14 cellular contexts compared by ENCODE assay signal in genomic region chr7:39228946-39229345, GRCh38.
A peak's percentile ranks its signal among the peaks of the same experiment; 100 is the strongest.
DNase-seq lines count a peak whose midpoint lies in the region; TF ChIP-seq lines count a peak whose summit lies in the region.
"Had no signal": no experiment of that assay in that cellular context is flagged by ENCODE, and none has a peak within 500 bp of the region (broad histone marks: within the 10 kb centered on the region; RNA-seq: fewer than 3 reads in every experiment).

No MANE protein-coding gene starts in this region.

- H2AFZ ChIP-seq in mammary epithelial cell (ENCODE audit: low read depth, low read length): no peak overlapping the region

- POLR2A ChIA-PET in MCF 10A (lab: Yijun Ruan, JAX): no interaction called here

- no peaks in the 10 kb centered on the region for H3K4me1 ChIP-seq in mammary epithelial cell (ENCODE audit: insufficient read depth, low read length)
- H3K4me1 ChIP-seq in transverse colon: no peaks in the 10 kb centered on the region
- peaks cover 7% of the 10 kb centered on the region for H3K4me1 ChIP-seq in HAP-1

- CTCF ChIA-PET in mammary epithelial cell (lab: Charles Lee; ENCODE audit: low non-redundant PET): no interaction called here
- CTCF ChIA-PET in MCF 10A (lab: Yijun Ruan, JAX): interaction anchor here (0.7 kb wide), 1 partner anchor 18 kb away, joined by 3 read pairs; no protein-coding TSS in a partner anchor

- intact Hi-C loops in mammary epithelial cell (cut with micrococcal nuclease): no loop called here
- intact Hi-C loops in MCF 10A (cut with micrococcal nuclease): no loop called here
- intact Hi-C loops in transverse colon (cut with DNase I; ENCODE audit: low total_unique reads): no loop called here

- no peak for TF ChIP-seq EP300 in transverse colon (IDR thresholded peaks at IDR 0.05; ENCODE audit: low read depth)

- no peak overlapping the region for H3K4me3 Mint-ChIP-seq in MCF 10A (ENCODE audit: unreplicated experiment)
- H3K4me3 Mint-ChIP-seq: activated naive CD4-positive, alpha-beta T cell treated with anti-CD3 and anti-CD28 coated beads for 36 hours had no signal

- peaks cover 38% of the 10 kb centered on the region for H3K27me3 Mint-ChIP-seq in MCF 10A (ENCODE audit: insufficient read depth, unreplicated experiment)

- WGBS in mammary epithelial cell (ENCODE audit: low coverage, missing lambda C conversion rate): 33% methylated on average over 3 of the region's 3 CpGs
- 50% methylated on average over 3 of the region's 3 CpGs; no CpG with 5 or more reads in 1 of the 2 donors for WGBS in transverse colon (ENCODE audit: low coverage in 1 of 2), 2 donors

- no peak for TF ChIP-seq POLR2A in transverse colon (IDR thresholded peaks at IDR 0.05)

- H3K9me3 ChIP-seq in mammary epithelial cell (replicated peaks; ENCODE audit: insufficient read depth, low read length) (no peaks in the 10 kb centered on the region), transverse colon (no peaks in the 10 kb centered on the region), HAP-1 (no peaks in the 10 kb centered on the region)
- H3K9me3 ChIP-seq: heart right ventricle had no signal

- no peak overlapping the region for H3K4me3 ChIP-seq in mammary epithelial cell (replicated peaks in 1 of 3; ENCODE audit: insufficient read depth in 1 of 3, low read depth in 2 of 3, low read length in 3 of 3)
- no peak overlapping the region for H3K4me3 ChIP-seq in fibroblast of mammary gland (ENCODE audit: control insufficient read depth, low read depth, low read length)
- H3K4me3 ChIP-seq in transverse colon: no peak overlapping the region
- no peak overlapping the region for H3K4me3 ChIP-seq in HAP-1
- H3K4me3 ChIP-seq: heart right ventricle had no signal

- no peaks in the 10 kb centered on the region for H3K4me1 Mint-ChIP-seq in MCF 10A (ENCODE audit: insufficient read depth, unreplicated experiment)

- H4K20me1 ChIP-seq in mammary epithelial cell (ENCODE audit: insufficient read depth, low read length): no peaks in the 10 kb centered on the region

- H3K4me2 ChIP-seq in mammary epithelial cell (ENCODE audit: insufficient read depth, low read depth, low read length): no peak overlapping the region

- H3K36me3 Mint-ChIP-seq in MCF 10A (ENCODE audit: insufficient read depth, unreplicated experiment): no peaks in the 10 kb centered on the region

- dilution Hi-C loops in mammary epithelial cell (cut with HindIII; ENCODE audit: low sequenced_read_pairs): no loop called here

- no peak overlapping the region for H3K27ac ChIP-seq in mammary epithelial cell (ENCODE audit: insufficient read depth, low read depth, low read length)
- H3K27ac ChIP-seq in transverse colon: no peak overlapping the region
- H3K27ac ChIP-seq: heart right ventricle, RWPE1 had no signal

- TF ChIP-seq CTCF in mammary epithelial cell (conservative IDR thresholded peaks at IDR 0.05 in 1 of 2, IDR thresholded peaks at IDR 0.05 in 1 of 2; ENCODE audit: extremely low read depth in 1 of 2, insufficient read depth in 1 of 2, low read depth in 1 of 2, low read length in 2 of 2): no peak
- no peak for TF ChIP-seq CTCF in MCF 10A (IDR thresholded peaks at IDR 0.05; ENCODE audit: unreplicated experiment)
- no peak for TF ChIP-seq CTCF in fibroblast of mammary gland (conservative IDR thresholded peaks at IDR 0.05; ENCODE audit: control insufficient read depth, insufficient read depth, low read depth, low read length)
- no peak for TF ChIP-seq CTCF in transverse colon (IDR thresholded peaks at IDR 0.05)

- in situ Hi-C loops in mammary epithelial cell (cut with MboI; ENCODE audit: low sequenced_read_pairs in 2 of 2): no loop called here
- in situ Hi-C loops in transverse colon (cut with MboI; ENCODE audit: low pct_ligation_motif_present in 1 of 4, low pct_unique_long_range_greater_than_20kb in 1 of 4, low sequenced_read_pairs in 3 of 4): no loop called here
- in situ Hi-C loops in HAP-1 (cut with MboI; ENCODE audit: low sequenced_read_pairs): no loop called here

- H3K9ac ChIP-seq in mammary epithelial cell (ENCODE audit: insufficient read depth, low read length): no peak overlapping the region

- peak; percentile 39 for DNase-seq in mammary epithelial cell
- DNase-seq in MCF 10A (ENCODE audit: unreplicated experiment): no peak
- DNase-seq in NCI-H510A (lab: John Stamatoyannopoulos, UW): peak; percentile 65
- DNase-seq in fibroblast of mammary gland (ENCODE audit: low read depth): peak; percentile 1
- DNase-seq in transverse colon: no peak
- DNase-seq in HAP-1 (ENCODE audit: low spot score in 2 of 2): no peak
- DNase-seq in NAMALWA (ENCODE audit: low spot score): no peak
- DNase-seq in C1 segment of cervical spinal cord (lab: John Stamatoyannopoulos, UW): no peak
- DNase-seq: activated naive CD4-positive, alpha-beta T cell treated with anti-CD3 and anti-CD28 coated beads for 36 hours; central memory CD4-positive, alpha-beta T cell; HCEC 1CT; heart right ventricle; NCI-H2081 treated with DMSO at 0.1 percent for 48 hours had no signal

- H3K36me3 ChIP-seq in mammary epithelial cell (ENCODE audit: insufficient read depth, low read length) (no peaks in the 10 kb centered on the region), transverse colon (no peaks in the 10 kb centered on the region), HAP-1 (replicated peaks) (no peaks in the 10 kb centered on the region)
- H3K36me3 ChIP-seq: heart right ventricle had no signal

- peaks cover 2% of the 10 kb centered on the region for H3K27me3 ChIP-seq in mammary epithelial cell (ENCODE audit: insufficient read depth, low read length)
- H3K27me3 ChIP-seq in transverse colon: no peaks in the 10 kb centered on the region
- H3K27me3 ChIP-seq in HAP-1 (ENCODE audit: low read depth): no peaks in the 10 kb centered on the region
- H3K27me3 ChIP-seq: heart right ventricle had no signal

- no peaks in the 10 kb centered on the region for H3K79me2 ChIP-seq in mammary epithelial cell (ENCODE audit: insufficient read depth, low read length)

- BruUV-seq in mammary epithelial cell (replicated peaks; lab: Mats Ljungman, UMichigan): no TSS peak
- BruUV-seq in MCF 10A (replicated peaks; lab: Mats Ljungman, UMichigan): no TSS peak

- no peak overlapping the region for H3K27ac Mint-ChIP-seq in MCF 10A (ENCODE audit: low read depth, unreplicated experiment)
- H3K27ac Mint-ChIP-seq: activated naive CD4-positive, alpha-beta T cell treated with anti-CD3 and anti-CD28 coated beads for 36 hours had no signal

- no peaks in the 10 kb centered on the region for H3K9me3 Mint-ChIP-seq in MCF 10A (ENCODE audit: unreplicated experiment)
- H3K9me3 Mint-ChIP-seq: activated naive CD4-positive, alpha-beta T cell treated with anti-CD3 and anti-CD28 coated beads for 36 hours had no signal

Comparison
In these comparisons a context has a peak if more than half of its experiments do, and no peak if none do; other contexts are left out.
1. DNase-seq: peak in mammary epithelial cell (single experiment), NCI-H510A (single experiment) and fibroblast of mammary gland (single experiment); none in MCF 10A (single experiment), transverse colon (single experiment), HAP-1 (0 of 2), NAMALWA (single experiment) and C1 segment of cervical spinal cord (0 of 14).